9 cellular contexts compared by ENCODE assay signal in the genomic region with DNA sequence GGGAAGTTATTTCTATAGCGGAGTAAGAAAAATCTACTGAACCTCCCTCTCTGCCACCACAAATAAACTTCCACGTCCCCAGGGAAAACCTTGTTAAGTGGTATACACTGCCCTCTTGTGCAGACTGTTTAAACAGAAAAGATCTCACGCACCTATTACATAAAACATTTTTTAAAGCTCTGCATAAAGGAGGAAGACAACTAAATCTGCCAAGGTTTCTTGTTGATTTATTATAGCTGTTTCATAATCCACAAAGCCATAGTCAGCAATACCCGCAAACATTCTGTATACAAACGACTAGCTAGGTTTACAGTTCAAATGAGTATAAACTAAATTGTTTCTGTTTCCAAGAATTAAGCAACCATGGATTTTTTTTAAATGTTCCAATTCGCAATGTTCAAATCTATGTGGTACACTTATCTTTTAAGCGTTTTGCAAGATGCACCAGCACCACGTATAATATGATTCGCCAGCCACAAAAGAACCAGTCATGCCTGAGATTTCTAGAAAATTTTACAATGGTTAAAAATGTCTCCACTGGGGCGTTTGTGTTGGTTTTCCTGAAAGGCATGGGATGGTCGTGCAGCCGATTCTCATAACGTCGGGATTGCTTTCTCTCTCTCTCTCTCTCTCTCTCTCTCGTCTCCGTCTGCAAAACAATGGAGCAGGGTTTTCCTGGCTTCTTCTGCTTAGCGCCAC.
DNase-seq lines count a peak whose midpoint lies in the region; ATAC-seq and FAIRE-seq lines count a peak whose summit lies in the region.
"Had no signal": no experiment of that assay in that cellular context is flagged by ENCODE, and none has a peak within 500 bp of the region (broad histone marks: within the 10 kb centered on the region; RNA-seq: fewer than 3 reads in every experiment).

No MANE protein-coding gene starts in this region.

- ATAC-seq in HG03139 (IDR thresholded peaks at IDR 0.05; ENCODE audit: unreplicated experiment): no peak

- FAIRE-seq in urothelium cell line (lab: Jason Lieb, UNC): no peak

- peaks cover 2% of the 10 kb centered on the region for H3K4me1 ChIP-seq in iPS-15b (ENCODE audit: control insufficient read depth, insufficient read depth, low read length)

- H3K9me3 ChIP-seq in iPS-15b (ENCODE audit: control insufficient read depth, insufficient read depth, low read length): no peaks in the 10 kb centered on the region

- no peak overlapping the region for H3K9ac ChIP-seq in iPS-15b (ENCODE audit: low read depth, low read length)

- peak overlapping the region; percentile 8 for H3K4me3 ChIP-seq in iPS-15b (ENCODE audit: low read depth, low read length)

- H3K36me3 ChIP-seq in iPS-15b (ENCODE audit: control insufficient read depth, insufficient read depth, low read length): no peaks in the 10 kb centered on the region

- H3K27me3 ChIP-seq in iPS-15b (ENCODE audit: control insufficient read depth, insufficient read depth, low read length): no peaks in the 10 kb centered on the region

- DNase-seq in SKM-1 treated with dmso at 0.1 percent for 144 hours (lab: John Stamatoyannopoulos, UW; ENCODE audit: unreplicated experiment): peak; percentile 11
- DNase-seq in SKM-1 (lab: John Stamatoyannopoulos, UW; ENCODE audit: unreplicated experiment): no peak
- DNase-seq in SW480 (ENCODE audit: low spot score): peak; percentile 52
- DNase-seq in urothelium cell line (ENCODE audit: low spot score): peak; percentile 11
- DNase-seq in SIG-M5 (lab: John Stamatoyannopoulos, UW): no peak
- no peak for DNase-seq in activated CD8-positive, alpha-beta memory T cell treated with anti-CD3 and anti-CD28 coated beads, Interleukin-2, amount 50 U/mL, for 48 hours
- DNase-seq: DND-41 had no signal

Comparison
In these comparisons a context has a peak if more than half of its experiments do, and no peak if none do; other contexts are left out.
1. DNase-seq: peak in SKM-1 treated with dmso at 0.1 percent for 144 hours (single experiment), SW480 (single experiment) and urothelium cell line (single experiment); none in SKM-1 (single experiment), SIG-M5 (single experiment) and activated CD8-positive, alpha-beta memory T cell treated with anti-CD3 and anti-CD28 coated beads, Interleukin-2, amount 50 U/mL, for 48 hours (single experiment).